In the genomic region with DNA sequence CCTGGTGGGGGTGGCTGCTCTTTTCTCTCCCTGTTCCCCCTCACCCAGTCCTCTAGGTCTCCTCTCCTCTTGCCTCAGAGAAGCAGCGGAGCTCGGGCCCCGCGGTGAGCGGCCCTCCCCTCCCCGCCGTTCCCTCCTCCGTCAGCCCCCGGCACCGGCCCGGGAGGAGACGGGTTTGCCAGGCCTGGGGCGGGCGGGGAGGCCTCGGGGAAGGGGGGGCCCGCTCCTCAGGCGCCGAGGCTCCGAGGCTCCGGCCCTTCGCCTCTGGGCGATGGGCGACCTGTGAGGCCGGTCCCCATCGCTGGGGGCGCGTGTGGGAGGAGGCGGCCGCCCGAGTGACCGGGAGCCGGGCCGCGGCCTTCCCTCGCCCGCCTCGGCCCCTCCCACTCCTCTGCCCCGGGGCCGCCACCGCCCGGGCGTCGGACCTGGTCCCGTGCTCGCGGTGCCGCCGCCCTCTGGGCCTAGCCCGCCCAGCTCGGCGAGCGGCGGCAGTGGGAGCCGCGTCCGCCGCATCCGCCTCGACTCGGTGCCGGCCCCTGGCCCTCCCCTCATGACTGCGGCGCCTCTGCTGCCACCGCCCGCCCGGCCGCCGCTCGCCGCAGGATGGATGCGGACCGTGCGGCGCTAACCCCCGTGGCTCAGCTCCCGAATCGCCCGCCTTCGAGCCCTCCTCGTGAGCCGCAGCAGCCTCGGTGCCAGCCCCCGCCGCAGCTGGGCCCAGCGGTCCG, we compare ENCODE assay signal across 1 cellular context.
A peak's percentile ranks its signal among the peaks of the same experiment; 100 is the strongest.
TF ChIP-seq lines count a peak whose summit lies in the region.

No MANE protein-coding gene starts in this region.

TF ChIP-seq in HepG2, 621 proteins besides CTCF, POLR2A, EP300 and RAD21 (continued from another document and continues in another):
- TF ChIP-seq ZNF605 (CRISPR knock-in tag; IDR thresholded peaks at IDR 0.05) (no peak), ZNF775 (CRISPR knock-in tag; IDR thresholded peaks at IDR 0.05; ENCODE audit: borderline replicate concordance) (no peak), AGO1 (IDR thresholded peaks at IDR 0.05; ENCODE audit: low read depth, low read length, poor library complexity, severe bottlenecking) (no peak), TFDP1 (CRISPR knock-in tag; IDR thresholded peaks at IDR 0.05; ENCODE audit: borderline replicate concordance) (no peak), ZNF441 (CRISPR knock-in tag; IDR thresholded peaks at IDR 0.05; ENCODE audit: borderline replicate concordance) (0 out of 2 replicates have a peak, but pooled peaks have one; percentile 35), ZKSCAN5 (CRISPR knock-in tag; IDR thresholded peaks at IDR 0.05) (no peak), DRAP1 (CRISPR knock-in tag; IDR thresholded peaks at IDR 0.05) (no peak), SATB2 (CRISPR knock-in tag; IDR thresholded peaks at IDR 0.05) (no peak), ZBTB3 (CRISPR knock-in tag; IDR thresholded peaks at IDR 0.05; ENCODE audit: borderline replicate concordance, low read depth) (no peak), ZFY (CRISPR knock-in tag; IDR thresholded peaks at IDR 0.05) (peak; percentile 83), ZNF577 (CRISPR knock-in tag; IDR thresholded peaks at IDR 0.05; ENCODE audit: borderline replicate concordance, low read depth) (no peak), ZNF33A (CRISPR knock-in tag; IDR thresholded peaks at IDR 0.05; ENCODE audit: borderline replicate concordance) (no peak), FOXM1 (CRISPR knock-in tag; IDR thresholded peaks at IDR 0.05) (no peak), ZNF616 (CRISPR knock-in tag; IDR thresholded peaks at IDR 0.05; ENCODE audit: low read depth) (no peak), ZNF563 (CRISPR knock-in tag; IDR thresholded peaks at IDR 0.05) (no peak; the same call in 1 of the 2 replicates), ZNF235 (CRISPR knock-in tag; IDR thresholded peaks at IDR 0.05; ENCODE audit: borderline replicate concordance) (peak; percentile 30; the same call in 1 of the 2 replicates), DMAP1 (CRISPR knock-in tag; IDR thresholded peaks at IDR 0.05) (no peak), ZBTB7B (CRISPR knock-in tag; IDR thresholded peaks at IDR 0.05) (0 out of 2 replicates have a peak, but pooled peaks have one; percentile 3), CHD4 (IDR thresholded peaks at IDR 0.05; ENCODE audit: borderline replicate concordance, low read length) (no peak), RBM22 (optimal IDR thresholded peaks at IDR 0.05; ENCODE audit: low read length) (no peak), RBFOX2 (IDR thresholded peaks at IDR 0.05; ENCODE audit: low read depth, low read length) (peak; percentile 63; the same call in 1 of the 2 replicates), MXD4 (CRISPR knock-in tag; IDR thresholded peaks at IDR 0.05) (no peak), PAWR (CRISPR knock-in tag; IDR thresholded peaks at IDR 0.05; ENCODE audit: borderline replicate concordance) (no peak), NCOA1 (CRISPR knock-in tag; IDR thresholded peaks at IDR 0.05) (no peak), HOXA5 (CRISPR knock-in tag; IDR thresholded peaks at IDR 0.05) (peak; percentile 2; the same call in 1 of the 2 replicates), HES4 (CRISPR knock-in tag; IDR thresholded peaks at IDR 0.05; ENCODE audit: borderline replicate concordance) (peak; percentile 46; the same call in 1 of the 2 replicates), MIER2 (CRISPR knock-in tag; IDR thresholded peaks at IDR 0.05) (no peak), ZNF562 (CRISPR knock-in tag; IDR thresholded peaks at IDR 0.05; ENCODE audit: borderline replicate concordance) (no peak), CENPT (CRISPR knock-in tag; IDR thresholded peaks at IDR 0.05; ENCODE audit: low read depth) (no peak), HMGA1 (CRISPR knock-in tag; conservative IDR thresholded peaks at IDR 0.05) (no peak), REXO4 (CRISPR knock-in tag; IDR thresholded peaks at IDR 0.05; ENCODE audit: borderline replicate concordance) (no peak), SMYD3 (CRISPR knock-in tag; IDR thresholded peaks at IDR 0.05) (no peak), KLF13 (CRISPR knock-in tag; IDR thresholded peaks at IDR 0.05) (no peak), SIX1 (CRISPR knock-in tag; IDR thresholded peaks at IDR 0.05; ENCODE audit: borderline replicate concordance) (no peak), HDAC2 (CRISPR knock-in tag; IDR thresholded peaks at IDR 0.05) (no peak), SRSF1 (optimal IDR thresholded peaks at IDR 0.05; ENCODE audit: low read depth, low read length) (no peak)
- TF ChIP-seq, protein P1, sequence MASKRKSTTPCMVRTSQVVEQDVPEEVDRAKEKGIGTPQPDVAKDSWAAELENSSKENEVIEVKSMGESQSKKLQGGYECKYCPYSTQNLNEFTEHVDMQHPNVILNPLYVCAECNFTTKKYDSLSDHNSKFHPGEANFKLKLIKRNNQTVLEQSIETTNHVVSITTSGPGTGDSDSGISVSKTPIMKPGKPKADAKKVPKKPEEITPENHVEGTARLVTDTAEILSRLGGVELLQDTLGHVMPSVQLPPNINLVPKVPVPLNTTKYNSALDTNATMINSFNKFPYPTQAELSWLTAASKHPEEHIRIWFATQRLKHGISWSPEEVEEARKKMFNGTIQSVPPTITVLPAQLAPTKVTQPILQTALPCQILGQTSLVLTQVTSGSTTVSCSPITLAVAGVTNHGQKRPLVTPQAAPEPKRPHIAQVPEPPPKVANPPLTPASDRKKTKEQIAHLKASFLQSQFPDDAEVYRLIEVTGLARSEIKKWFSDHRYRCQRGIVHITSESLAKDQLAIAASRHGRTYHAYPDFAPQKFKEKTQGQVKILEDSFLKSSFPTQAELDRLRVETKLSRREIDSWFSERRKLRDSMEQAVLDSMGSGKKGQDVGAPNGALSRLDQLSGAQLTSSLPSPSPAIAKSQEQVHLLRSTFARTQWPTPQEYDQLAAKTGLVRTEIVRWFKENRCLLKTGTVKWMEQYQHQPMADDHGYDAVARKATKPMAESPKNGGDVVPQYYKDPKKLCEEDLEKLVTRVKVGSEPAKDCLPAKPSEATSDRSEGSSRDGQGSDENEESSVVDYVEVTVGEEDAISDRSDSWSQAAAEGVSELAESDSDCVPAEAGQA (IDR thresholded peaks at IDR 0.05; ENCODE audit: low read depth): no peak
- TF ChIP-seq, protein P1 (CRISPR knock-in tag; IDR thresholded peaks at IDR 0.05; ENCODE audit: borderline replicate concordance): no peak
- TF ChIP-seq, protein P2, sequence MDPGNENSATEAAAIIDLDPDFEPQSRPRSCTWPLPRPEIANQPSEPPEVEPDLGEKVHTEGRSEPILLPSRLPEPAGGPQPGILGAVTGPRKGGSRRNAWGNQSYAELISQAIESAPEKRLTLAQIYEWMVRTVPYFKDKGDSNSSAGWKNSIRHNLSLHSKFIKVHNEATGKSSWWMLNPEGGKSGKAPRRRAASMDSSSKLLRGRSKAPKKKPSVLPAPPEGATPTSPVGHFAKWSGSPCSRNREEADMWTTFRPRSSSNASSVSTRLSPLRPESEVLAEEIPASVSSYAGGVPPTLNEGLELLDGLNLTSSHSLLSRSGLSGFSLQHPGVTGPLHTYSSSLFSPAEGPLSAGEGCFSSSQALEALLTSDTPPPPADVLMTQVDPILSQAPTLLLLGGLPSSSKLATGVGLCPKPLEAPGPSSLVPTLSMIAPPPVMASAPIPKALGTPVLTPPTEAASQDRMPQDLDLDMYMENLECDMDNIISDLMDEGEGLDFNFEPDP (CRISPR knock-in tag; conservative IDR thresholded peaks at IDR 0.05): no peak
- TF ChIP-seq, protein P3, sequence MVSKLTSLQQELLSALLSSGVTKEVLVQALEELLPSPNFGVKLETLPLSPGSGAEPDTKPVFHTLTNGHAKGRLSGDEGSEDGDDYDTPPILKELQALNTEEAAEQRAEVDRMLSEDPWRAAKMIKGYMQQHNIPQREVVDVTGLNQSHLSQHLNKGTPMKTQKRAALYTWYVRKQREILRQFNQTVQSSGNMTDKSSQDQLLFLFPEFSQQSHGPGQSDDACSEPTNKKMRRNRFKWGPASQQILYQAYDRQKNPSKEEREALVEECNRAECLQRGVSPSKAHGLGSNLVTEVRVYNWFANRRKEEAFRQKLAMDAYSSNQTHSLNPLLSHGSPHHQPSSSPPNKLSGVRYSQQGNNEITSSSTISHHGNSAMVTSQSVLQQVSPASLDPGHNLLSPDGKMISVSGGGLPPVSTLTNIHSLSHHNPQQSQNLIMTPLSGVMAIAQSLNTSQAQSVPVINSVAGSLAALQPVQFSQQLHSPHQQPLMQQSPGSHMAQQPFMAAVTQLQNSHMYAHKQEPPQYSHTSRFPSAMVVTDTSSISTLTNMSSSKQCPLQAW (CRISPR knock-in tag; IDR thresholded peaks at IDR 0.05): 0 out of 2 replicates have a peak, but pooled peaks have one; percentile 1
- TF ChIP-seq, protein P4, sequence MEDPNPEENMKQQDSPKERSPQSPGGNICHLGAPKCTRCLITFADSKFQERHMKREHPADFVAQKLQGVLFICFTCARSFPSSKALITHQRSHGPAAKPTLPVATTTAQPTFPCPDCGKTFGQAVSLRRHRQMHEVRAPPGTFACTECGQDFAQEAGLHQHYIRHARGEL (CRISPR knock-in tag; IDR thresholded peaks at IDR 0.05): no peak
- TF ChIP-seq, protein P5, sequence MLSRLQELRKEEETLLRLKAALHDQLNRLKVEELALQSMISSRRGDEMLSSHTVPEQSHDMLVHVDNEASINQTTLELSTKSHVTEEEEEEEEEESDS (CRISPR knock-in tag; IDR thresholded peaks at IDR 0.05; ENCODE audit: borderline replicate concordance): no peak
- TF ChIP-seq, protein P6, sequence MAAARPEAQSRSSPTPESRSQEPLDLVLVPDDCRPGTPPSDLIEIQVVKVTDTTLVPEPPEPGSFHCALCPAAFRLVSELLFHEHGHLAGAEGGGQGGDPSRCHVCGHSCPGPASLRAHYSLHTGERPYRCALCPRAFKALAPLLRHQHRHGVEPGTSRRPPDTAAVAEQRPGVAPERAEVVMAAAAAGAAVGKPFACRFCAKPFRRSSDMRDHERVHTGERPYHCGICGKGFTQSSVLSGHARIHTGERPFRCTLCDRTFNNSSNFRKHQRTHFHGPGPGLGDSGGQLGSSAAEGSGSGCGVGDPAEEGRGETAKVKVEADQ (CRISPR knock-in tag; IDR thresholded peaks at IDR 0.05; ENCODE audit: borderline replicate concordance): no peak
- TF ChIP-seq, protein P7, sequence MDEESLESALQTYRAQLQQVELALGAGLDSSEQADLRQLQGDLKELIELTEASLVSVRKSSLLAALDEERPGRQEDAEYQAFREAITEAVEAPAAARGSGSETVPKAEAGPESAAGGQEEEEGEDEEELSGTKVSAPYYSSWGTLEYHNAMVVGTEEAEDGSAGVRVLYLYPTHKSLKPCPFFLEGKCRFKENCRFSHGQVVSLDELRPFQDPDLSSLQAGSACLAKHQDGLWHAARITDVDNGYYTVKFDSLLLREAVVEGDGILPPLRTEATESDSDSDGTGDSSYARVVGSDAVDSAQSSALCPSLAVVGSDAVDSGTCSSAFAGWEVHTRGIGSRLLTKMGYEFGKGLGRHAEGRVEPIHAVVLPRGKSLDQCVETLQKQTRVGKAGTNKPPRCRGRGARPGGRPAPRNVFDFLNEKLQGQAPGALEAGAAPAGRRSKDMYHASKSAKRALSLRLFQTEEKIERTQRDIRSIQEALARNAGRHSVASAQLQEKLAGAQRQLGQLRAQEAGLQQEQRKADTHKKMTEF (CRISPR knock-in tag; IDR thresholded peaks at IDR 0.05): no peak
- TF ChIP-seq, protein P8, sequence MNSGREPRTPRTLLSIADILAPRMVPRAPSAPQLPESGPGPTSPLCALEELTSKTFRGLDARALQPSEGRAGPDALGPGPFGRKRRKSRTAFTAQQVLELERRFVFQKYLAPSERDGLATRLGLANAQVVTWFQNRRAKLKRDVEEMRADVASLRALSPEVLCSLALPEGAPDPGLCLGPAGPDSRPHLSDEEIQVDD (CRISPR knock-in tag; IDR thresholded peaks at IDR 0.05; ENCODE audit: borderline replicate concordance): no peak
- TF ChIP-seq, protein P9, sequence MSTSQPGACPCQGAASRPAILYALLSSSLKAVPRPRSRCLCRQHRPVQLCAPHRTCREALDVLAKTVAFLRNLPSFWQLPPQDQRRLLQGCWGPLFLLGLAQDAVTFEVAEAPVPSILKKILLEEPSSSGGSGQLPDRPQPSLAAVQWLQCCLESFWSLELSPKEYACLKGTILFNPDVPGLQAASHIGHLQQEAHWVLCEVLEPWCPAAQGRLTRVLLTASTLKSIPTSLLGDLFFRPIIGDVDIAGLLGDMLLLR (CRISPR knock-in tag; IDR thresholded peaks at IDR 0.05): no peak
- TF ChIP-seq, protein P10, sequence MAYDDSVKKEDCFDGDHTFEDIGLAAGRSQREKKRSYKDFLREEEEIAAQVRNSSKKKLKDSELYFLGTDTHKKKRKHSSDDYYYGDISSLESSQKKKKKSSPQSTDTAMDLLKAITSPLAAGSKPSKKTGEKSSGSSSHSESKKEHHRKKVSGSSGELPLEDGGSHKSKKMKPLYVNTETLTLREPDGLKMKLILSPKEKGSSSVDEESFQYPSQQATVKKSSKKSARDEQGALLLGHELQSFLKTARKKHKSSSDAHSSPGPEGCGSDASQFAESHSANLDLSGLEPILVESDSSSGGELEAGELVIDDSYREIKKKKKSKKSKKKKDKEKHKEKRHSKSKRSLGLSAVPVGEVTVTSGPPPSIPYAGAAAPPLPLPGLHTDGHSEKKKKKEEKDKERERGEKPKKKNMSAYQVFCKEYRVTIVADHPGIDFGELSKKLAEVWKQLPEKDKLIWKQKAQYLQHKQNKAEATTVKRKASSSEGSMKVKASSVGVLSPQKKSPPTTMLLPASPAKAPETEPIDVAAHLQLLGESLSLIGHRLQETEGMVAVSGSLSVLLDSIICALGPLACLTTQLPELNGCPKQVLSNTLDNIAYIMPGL (CRISPR knock-in tag; IDR thresholded peaks at IDR 0.05; ENCODE audit: borderline replicate concordance in 1 of 2, low read depth in 1 of 2): peak in 1 of 2 experiments; percentile 63; a peak in 2 of 4 replicates
